ENCODE assay signal across 21 cellular contexts in the genomic region with DNA sequence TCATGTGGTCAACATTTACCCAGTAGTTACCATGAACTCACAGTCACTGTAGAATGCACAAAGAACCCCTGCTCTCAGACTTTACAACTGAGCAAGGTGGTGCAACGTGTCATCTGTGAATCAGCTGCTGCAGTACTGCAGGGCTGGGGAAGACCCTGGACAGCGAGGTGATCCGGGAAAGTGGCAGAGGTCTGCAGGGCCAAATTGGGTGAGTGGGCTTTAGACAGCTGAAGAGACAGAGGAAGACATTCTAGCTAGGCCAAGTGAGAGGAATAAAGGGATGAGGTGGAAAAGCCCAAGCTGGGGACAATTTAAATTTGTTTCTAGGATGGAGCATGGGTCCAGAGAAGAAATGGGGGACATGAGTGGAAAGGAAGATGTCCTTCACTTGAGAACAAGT.
"Had no signal": no experiment of that assay in that cellular context is flagged by ENCODE, and none has a peak within 500 bp of the region (broad histone marks: within the 10 kb centered on the region; RNA-seq: fewer than 3 reads in every experiment).

No MANE protein-coding gene starts in this region.

- DNase-seq: dermis blood vessel endothelial cell; effector memory CD4-positive, alpha-beta T cell; foreskin fibroblast; gastrocnemius medialis; heart left ventricle; kidney; natural killer cell; sigmoid colon; spleen; stimulated activated CD4-positive, alpha-beta T cell treated with anti-CD3 and anti-CD28 coated beads, Interleukin-4, amount 100 ng/mL, for 4 hours; stimulated activated naive CD8-positive, alpha-beta T cell treated with anti-CD3 and anti-CD28 coated beads, Interleukin-15, Interleukin-2, amounts not matched to agents 100 U/mL and 50 U/mL, for 24 hours; thyroid gland had no signal

- H3K9me3 ChIP-seq: gastrocnemius medialis, heart left ventricle, neutrophil, right atrium auricular region, sigmoid colon, thyroid gland had no signal

- H3K36me3 ChIP-seq: gastrocnemius medialis, heart left ventricle, neutrophil, right atrium auricular region, sigmoid colon, spleen, thyroid gland had no signal

- H3K4me1 ChIP-seq: parathyroid adenoma, spleen, thyroid gland had no signal

- ATAC-seq: gastrocnemius medialis; heart left ventricle; left lobe of liver; natural killer cell; stimulated activated memory B cell treated with anti-CD40 and anti-IgM and Interleukin-4, amounts not matched to agents 10 μg/mL and 1 μg/mL and 100 μg/mL, for 72 hours; stimulated activated naive CD8-positive, alpha-beta T cell treated with anti-CD3 and anti-CD28 coated beads, Interleukin-15, Interleukin-2, amounts not matched to agents 100 U/mL and 50 U/mL, for 24 hours had no signal

- H3K4me3 ChIP-seq: coronary artery, gastrocnemius medialis, heart left ventricle, hepatocyte, lung, right atrium auricular region, sigmoid colon, skin epidermis, spleen, thyroid gland had no signal

- H3K27ac ChIP-seq: hepatocyte, neutrophil, parathyroid adenoma, right atrium auricular region, thyroid gland had no signal

- H3K9ac ChIP-seq: parathyroid adenoma had no signal

- H3K27me3 ChIP-seq: gastrocnemius medialis, heart left ventricle, right atrium auricular region, sigmoid colon, thyroid gland had no signal
